14 cellular contexts compared by ENCODE assay signal in genomic region chr1:13956386-13956785, GRCh38.
DNase-seq lines count a peak whose midpoint lies in the region; TF ChIP-seq lines count a peak whose summit lies in the region.
"Had no signal": no experiment of that assay in that cellular context is flagged by ENCODE, and none has a peak within 500 bp of the region (broad histone marks: within the 10 kb centered on the region; RNA-seq: fewer than 3 reads in every experiment).

No MANE protein-coding gene starts in this region.

- intact Hi-C loops in A673 (cut with micrococcal nuclease; ENCODE audit: unreplicated experiment) = loop anchor here (1.0 kb wide), 1 partner anchor 118 kb away; no protein-coding TSS in a partner anchor
- intact Hi-C loops in activated CD4-positive, alpha-beta T cell treated with anti-CD3 and anti-CD28 coated beads, Interleukin-2, amount 10 ng/mL, durations not matched to agents 24 days and 14 days (cut with micrococcal nuclease) = no loop called here

- H3K9me2 ChIP-seq in GM23248 (ENCODE audit: insufficient read depth) = no peaks in the 10 kb centered on the region

- no peaks in the 10 kb centered on the region for H3K27me3 Mint-ChIP-seq in activated CD4-positive, alpha-beta T cell treated with anti-CD3 and anti-CD28 coated beads, Interleukin-2, amount 10 ng/mL, durations not matched to agents 24 days and 14 days

- H3K4me3 ChIP-seq in A673 (ENCODE audit: low read depth, low read length, poor library complexity, severe bottlenecking) (no peak overlapping the region), GM23248 (no peak overlapping the region)

- H3K79me2 ChIP-seq in GM23248 (ENCODE audit: insufficient read depth) = no peaks in the 10 kb centered on the region

- H3K36me3 ChIP-seq in A673 (ENCODE audit: insufficient read depth, low read length, poor library complexity, severe bottlenecking) = no peaks in the 10 kb centered on the region
- H3K36me3 ChIP-seq in GM23248 (ENCODE audit: low read depth) = no peaks in the 10 kb centered on the region
- H3K36me3 ChIP-seq: BE2C had no signal

- BruUV-seq in A673 (replicated peaks; lab: Mats Ljungman, UMichigan) = no TSS peak

- peak overlapping the region; percentile 66 for H3K27ac ChIP-seq in A673 (ENCODE audit: low read depth, low read length, poor library complexity, severe bottlenecking)
- H3K27ac ChIP-seq in GM23248 = no peak overlapping the region

- no peaks in the 10 kb centered on the region for H3K9me3 Mint-ChIP-seq in activated CD4-positive, alpha-beta T cell treated with anti-CD3 and anti-CD28 coated beads, Interleukin-2, amount 10 ng/mL, durations not matched to agents 24 days and 14 days
- H3K9me3 Mint-ChIP-seq: CD4-positive, alpha-beta memory T cell; IgD-negative memory B cell had no signal

- POLR2A ChIA-PET in A673 (lab: Charles Lee; ENCODE audit: low non-redundant PET) = no interaction called here

- H3K27ac Mint-ChIP-seq in activated CD4-positive, alpha-beta T cell treated with anti-CD3 and anti-CD28 coated beads, Interleukin-2, amount 10 ng/mL, durations not matched to agents 24 days and 14 days = no peak overlapping the region
- H3K27ac Mint-ChIP-seq: CD4-positive, alpha-beta memory T cell; IgD-negative memory B cell had no signal

- H3K4me1 Mint-ChIP-seq in activated CD4-positive, alpha-beta T cell treated with anti-CD3 and anti-CD28 coated beads, Interleukin-2, amount 10 ng/mL, durations not matched to agents 24 days and 14 days = no peaks in the 10 kb centered on the region
- H3K4me1 Mint-ChIP-seq: IgD-negative memory B cell had no signal

- in situ Hi-C loops in GM23248 (cut with MboI) = loop anchor here (10.0 to 25.0 kb wide), 2 partner anchors 292 to 1106 kb away; no protein-coding TSS in a partner anchor

- CTCF ChIA-PET in A673 (lab: Charles Lee) = interaction anchor here (0.6 to 0.7 kb wide), 3 partner anchors 14 to 823 kb away, joined by 3 to 4 read pairs (median 4); no protein-coding TSS in a partner anchor

- no peaks in the 10 kb centered on the region for H3K27me3 ChIP-seq in A673 (replicated peaks; ENCODE audit: insufficient read depth, low read depth, low read length, poor library complexity)
- H3K27me3 ChIP-seq in GM23248 (replicated peaks; ENCODE audit: insufficient read depth) = no peaks in the 10 kb centered on the region
- H3K27me3 ChIP-seq: BE2C had no signal

- no peaks in the 10 kb centered on the region for H3K36me3 Mint-ChIP-seq in activated CD4-positive, alpha-beta T cell treated with anti-CD3 and anti-CD28 coated beads, Interleukin-2, amount 10 ng/mL, durations not matched to agents 24 days and 14 days (ENCODE audit: low read depth)
- H3K36me3 Mint-ChIP-seq: CD4-positive, alpha-beta memory T cell; IgD-negative memory B cell had no signal

- H3K9me3 ChIP-seq in A673 (ENCODE audit: low read depth, low read length, poor library complexity, severe bottlenecking) (no peaks in the 10 kb centered on the region), GM23248 (ENCODE audit: low read depth) (no peaks in the 10 kb centered on the region)
- H3K9me3 ChIP-seq: BE2C had no signal

- no peak for TF ChIP-seq CTCF in A673 (conservative IDR thresholded peaks at IDR 0.05; ENCODE audit: low read depth, low read length)

- H3F3A ChIP-seq in GM23248 (ENCODE audit: insufficient read depth) = no peaks in the 10 kb centered on the region

- H3K4me3 Mint-ChIP-seq in activated CD4-positive, alpha-beta T cell treated with anti-CD3 and anti-CD28 coated beads, Interleukin-2, amount 10 ng/mL, durations not matched to agents 24 days and 14 days = no peak overlapping the region
- H3K4me3 Mint-ChIP-seq: CD4-positive, alpha-beta memory T cell; IgD-negative memory B cell had no signal

- DNase-seq in A673 (ENCODE audit: low spot score) (peak; percentile 93), GM23248 (peak; percentile 52), astrocyte of the hippocampus (ENCODE audit: low read depth, low spot score) (peak; percentile 79), fibroblast of the conjunctiva (ENCODE audit: low read depth) (peak; percentile 61), GF-D8 (lab: John Stamatoyannopoulos, UW) (no peak), LoVo (ENCODE audit: low spot score) (no peak)
- no peak for DNase-seq in activated CD4-positive, alpha-beta T cell treated with anti-CD3 and anti-CD28 coated beads, Interleukin-2, amount 10 ng/mL, durations not matched to agents 24 days and 14 days
- DNase-seq: ACHN; BE2C; CD4-positive, alpha-beta memory T cell; EL; NCI-H187; NCI-H446 had no signal

- H3K4me1 ChIP-seq in A673 (ENCODE audit: insufficient read depth, low read length, poor library complexity, severe bottlenecking) (peaks cover 39% of the 10 kb centered on the region), GM23248 (ENCODE audit: insufficient read depth) (0 out of 2 replicates have a peak, but pooled peaks cover 4% of the 10 kb centered on the region)
- H3K4me1 ChIP-seq: BE2C had no signal

- no peak overlapping the region for H2AFZ ChIP-seq in GM23248

- no peaks in the 10 kb centered on the region for H4K20me1 ChIP-seq in GM23248 (ENCODE audit: insufficient read depth)

- H3K9ac ChIP-seq in GM23248 = no peak overlapping the region

- no peak overlapping the region for H3K4me2 ChIP-seq in GM23248 (ENCODE audit: unreplicated experiment)

- 10% methylated on average over 4 of the region's 4 CpGs for WGBS in GM23248 (ENCODE audit: low coverage in 1 of 2, low lambda C conversion rate in 2 of 2, missing lambda C conversion rate in 2 of 2), 2 experiments

Comparison
In these comparisons a context has a peak if more than half of its experiments do, and no peak if none do; other contexts are left out.
1. DNase-seq: peak in A673 (single experiment), GM23248 (single experiment), astrocyte of the hippocampus (single experiment) and fibroblast of the conjunctiva (single experiment); none in GF-D8 (single experiment), LoVo (single experiment) and activated CD4-positive, alpha-beta T cell treated with anti-CD3 and anti-CD28 coated beads, Interleukin-2, amount 10 ng/mL, durations not matched to agents 24 days and 14 days (single experiment).